19 cellular contexts compared by ENCODE assay signal in genomic region chr16:89072216-89073130, GRCh38. TPM values are rescaled to one million over a fixed set of nuclear protein-coding genes. Genes with fewer than 3 reads are reported as not detected.
DNase-seq lines count a peak whose midpoint lies in the region; ATAC-seq and TF ChIP-seq lines count a peak whose summit lies in the region.
"Had no signal": no experiment of that assay in that cellular context is flagged by ENCODE, and none has a peak within 500 bp of the region (broad histone marks: within the 10 kb centered on the region; RNA-seq: fewer than 3 reads in every experiment).

No MANE protein-coding gene starts in this region.

- no peak for TF ChIP-seq CTCF in left ventricle myocardium inferior (IDR thresholded peaks at IDR 0.05; ENCODE audit: borderline replicate concordance)
- no peak for TF ChIP-seq CTCF in sigmoid colon (IDR thresholded peaks at IDR 0.05)

- H3K27me3 ChIP-seq in left ventricle myocardium inferior (ENCODE audit: low read depth) (peaks cover 54% of the 10 kb centered on the region), sigmoid colon (peaks cover 8 to 34% (median 23%) of the 10 kb centered on the region in 3 donors)
- H3K27me3 ChIP-seq: pancreas, upper lobe of left lung had no signal

- peak; percentile 60 for DNase-seq in NCI-H748 (lab: John Stamatoyannopoulos, UW; ENCODE audit: unreplicated experiment)
- DNase-seq in NCI-H748 treated with DMSO at 0.1 percent for 48 hours (lab: John Stamatoyannopoulos, UW): no peak
- DNase-seq in SHP77 (lab: John Stamatoyannopoulos, UW): peak; percentile 11 to 22
- peak; percentile 31 for DNase-seq in left ventricle myocardium inferior
- DNase-seq in sigmoid colon: peak; percentile 79
- DNase-seq in activated CD8-positive, alpha-beta memory T cell treated with anti-CD3 and anti-CD28 coated beads, Interleukin-2, amount 50 U/mL, for 4 hours: no peak
- no peak for DNase-seq in NCI-H146 treated with DMSO at 0.1 percent for 48 hours (lab: John Stamatoyannopoulos, UW; ENCODE audit: unreplicated experiment)
- DNase-seq: activated CD4-positive, alpha-beta T cell treated with anti-CD3 and anti-CD28 coated beads, Interleukin-2, amount 10 ng/mL, durations not matched to agents 7 days and 5 days; effector memory CD8-positive, alpha-beta T cell; hypothalamus; NCI-H1930; PC-3; stimulated activated CD8-positive, alpha-beta memory T cell treated with anti-CD3 and anti-CD28 coated beads, Interleukin-4, amount 100 ng/mL, for 48 hours; T-helper 2 cell had no signal

- H3K27ac ChIP-seq in left ventricle myocardium inferior (replicated peaks) (no peak overlapping the region), sigmoid colon (no peak overlapping the region)
- H3K27ac ChIP-seq: pancreas, upper lobe of left lung had no signal

- H3K9me3 ChIP-seq in left ventricle myocardium inferior (replicated peaks) (no peaks in the 10 kb centered on the region), sigmoid colon (no peaks in the 10 kb centered on the region)
- H3K9me3 ChIP-seq: pancreas, upper lobe of left lung had no signal

- no peak for TF ChIP-seq POLR2A in sigmoid colon (IDR thresholded peaks at IDR 0.05)

- H3K36me3 ChIP-seq in left ventricle myocardium inferior (no peaks in the 10 kb centered on the region), sigmoid colon (no peaks in the 10 kb centered on the region)
- H3K36me3 ChIP-seq: pancreas, upper lobe of left lung had no signal

- WGBS in sigmoid colon, 2 donors: 65 to 74% methylated on average over 34 of the region's 34 CpGs

- intact Hi-C loops in left ventricle myocardium inferior (cut with micrococcal nuclease): no loop called here
- intact Hi-C loops in sigmoid colon (cut with DNase I): no loop called here

- ATAC-seq in HG03439 (IDR thresholded peaks at IDR 0.05; ENCODE audit: unreplicated experiment): no peak
- ATAC-seq: activated T-helper 17 cell treated with anti-CD3 and anti-CD28 coated beads, Interleukin-2, amount 50 U/mL, for 72 hours; effector memory CD8-positive, alpha-beta T cell; pancreas; PC-3 had no signal

- H3K4me1 ChIP-seq in left ventricle myocardium inferior (peaks cover 9% of the 10 kb centered on the region), sigmoid colon (peaks cover 0 to 19% (median 14%) of the 10 kb centered on the region in 4 donors)
- H3K4me1 ChIP-seq: pancreas, upper lobe of left lung had no signal

- H3K4me3 ChIP-seq in left ventricle myocardium inferior (no peak overlapping the region), sigmoid colon (no peak overlapping the region)
- H3K4me3 ChIP-seq: K562, pancreas, upper lobe of left lung had no signal

- no peak for TF ChIP-seq EP300 in sigmoid colon (IDR thresholded peaks at IDR 0.05)

RNA-seq across cellular contexts. Expression of gene ACSF3, which starts 21.2 kb away (rescaled TPM):
- total RNA-seq in left ventricle myocardium inferior (16.7 TPM), sigmoid colon (10 to 100 TPM; 19.7 to 31.6 (median 24.8) TPM)
- polyA plus RNA-seq in sigmoid colon: 10 to 100 TPM; 28.2 to 42.2 (median 35.6) TPM

Comparison
In these comparisons a context has a peak if more than half of its experiments do, and no peak if none do; other contexts are left out.
1. DNase-seq: peak in NCI-H748 (single experiment), SHP77 (2 of 2), left ventricle myocardium inferior (single experiment) and sigmoid colon (single experiment); none in NCI-H748 treated with DMSO at 0.1 percent for 48 hours (single experiment), activated CD8-positive, alpha-beta memory T cell treated with anti-CD3 and anti-CD28 coated beads, Interleukin-2, amount 50 U/mL, for 4 hours (single experiment) and NCI-H146 treated with DMSO at 0.1 percent for 48 hours (single experiment).